ENCODE assay signal across 8 cellular contexts in genomic region chr7:152823397-152823980, GRCh38.
DNase-seq lines count a peak whose midpoint lies in the region; ATAC-seq, FAIRE-seq and TF ChIP-seq lines count a peak whose summit lies in the region.
"Not testable (repeated sequence)": the region's sequence is repeated elsewhere in the genome, so short reads cannot be mapped to it uniquely, and the experiment has no call there.

No MANE protein-coding gene starts in this region.

- peak; percentile 68 to 78 for TF ChIP-seq RAD21 in K562 (CRISPR knock-in tag; conservative IDR thresholded peaks at IDR 0.05 in 1 of 2, IDR thresholded peaks at IDR 0.05 in 1 of 2)

- not testable (repeated sequence) for H3K79me2 ChIP-seq in K562 (ENCODE audit: control insufficient read depth, insufficient read depth, low read length)

- not testable (repeated sequence) for H2AFZ ChIP-seq in K562 (ENCODE audit: low read depth, low read length)

- CTCF ChIA-PET in K562 (lab: Yijun Ruan, JAX; ENCODE audit: low intra/inter-chr PET ratio): interaction anchor here (0.5 kb wide), 1 partner anchor 972 kb away, joined by 5 read pairs; no protein-coding TSS in a partner anchor

- H3K27ac Mint-ChIP-seq in HFFc6, nephron progenitor cell: not testable (repeated sequence)

- peak; percentile 3 for DNase-seq in ELR (ENCODE audit: low read depth)
- peak; percentile 7 for DNase-seq in HFFc6
- DNase-seq in NCI-H128 (lab: John Stamatoyannopoulos, UW; ENCODE audit: unreplicated experiment): peak; percentile 1
- peak; percentile 20 to 34 for DNase-seq in SJCRH30
- DNase-seq in K562 (ENCODE audit: extremely low read depth in 1 of 4, low spot score in 3 of 4): peak in 1 of 4 experiments; percentile 34
- DNase-seq in Right ventricle myocardium superior, nephron progenitor cell, uterus: not testable (repeated sequence)

- TF ChIP-seq CTCF in HFFc6 (IDR thresholded peaks at IDR 0.05) (peak; percentile 74), K562 (IDR thresholded peaks at IDR 0.05 in 2 of 3, conservative IDR thresholded peaks at IDR 0.05 in 1 of 3; ENCODE audit: insufficient read depth in 2 of 3, low read depth in 1 of 3, low read length in 3 of 3) (peak; percentile 31 to 57 (median 47); a peak in 5 of 6 replicates), nephron progenitor cell (IDR thresholded peaks at IDR 0.05) (peak; percentile 51), uterus (IDR thresholded peaks at IDR 0.05) (peak; percentile 46 to 64 (median 57))

- not testable (repeated sequence) for H3K9me3 ChIP-seq in SJCRH30 (replicated peaks); K562 (replicated peaks; ENCODE audit: control insufficient read depth, insufficient read depth, low read depth, low read length); uterus

- not testable (repeated sequence) for H3K27me3 ChIP-seq in SJCRH30; K562 (ENCODE audit: control insufficient read depth in 2 of 2, insufficient read depth in 2 of 2, low read length in 2 of 2); uterus

- H3K36me3 Mint-ChIP-seq in HFFc6 (ENCODE audit: low read depth); nephron progenitor cell (ENCODE audit: low read depth): not testable (repeated sequence)

- not testable (repeated sequence) for H3K36me3 ChIP-seq in SJCRH30, uterus
- peaks cover 13% of the 10 kb centered on the region; the same call in 1 of the 3 replicates for H3K36me3 ChIP-seq in K562 (ENCODE audit: control insufficient read depth, insufficient read depth, low read length)

- H3K9me3 Mint-ChIP-seq in HFFc6, nephron progenitor cell: not testable (repeated sequence)

- TF ChIP-seq EP300 in K562 (IDR thresholded peaks at IDR 0.05; ENCODE audit: low read length): not testable (repeated sequence)

- H3K4me3 Mint-ChIP-seq in HFFc6, nephron progenitor cell: not testable (repeated sequence)

- in situ Hi-C loops in K562 (cut with MboI): not testable (repeated sequence)

- POLR2A ChIA-PET in K562 (lab: Yijun Ruan, JAX): not testable (repeated sequence)

- intact Hi-C loops in K562 (cut with micrococcal nuclease): loop anchor here (10.0 kb wide), 2 partner anchors 109 to 479 kb away; no protein-coding TSS in a partner anchor
- intact Hi-C loops in Right ventricle myocardium superior (cut with DNase I); uterus (cut with DNase I; ENCODE audit: low total_unique reads): not testable (repeated sequence)

- ATAC-seq in K562 (peak; percentile 93), Right ventricle myocardium superior (ENCODE audit: poor library complexity) (peak; percentile 89)

- not testable (repeated sequence) for H4K20me1 ChIP-seq in K562 (replicated peaks; ENCODE audit: control insufficient read depth, insufficient read depth, low read length)

- H3K9ac ChIP-seq in K562 (ENCODE audit: insufficient read depth in 1 of 2, low read depth in 2 of 2, low read length in 2 of 2): not testable (repeated sequence)

- BruUV-seq in K562 (replicated peaks; lab: Mats Ljungman, UMichigan): not testable (repeated sequence)

- TF ChIP-seq POLR2A in K562 (conservative IDR thresholded peaks at IDR 0.05); uterus (IDR thresholded peaks at IDR 0.05): not testable (repeated sequence)

- not testable (repeated sequence) for H3K9me1 ChIP-seq in K562 (ENCODE audit: control insufficient read depth, insufficient read depth, low read length)

- H3K4me1 ChIP-seq in SJCRH30; K562 (replicated peaks in 1 of 2; ENCODE audit: control insufficient read depth in 2 of 2, insufficient read depth in 2 of 2, low read length in 2 of 2); uterus: not testable (repeated sequence)

- FAIRE-seq in K562 (lab: Jason Lieb, UNC): peak; percentile 91

- 55% methylated on average over 11 of the region's 11 CpGs for WGBS in K562 (ENCODE audit: insufficient coverage, low coverage, missing lambda C conversion rate)

- not testable (repeated sequence) for H3K4me3 ChIP-seq in SJCRH30, K562, uterus

- not testable (repeated sequence) for H3K27ac ChIP-seq in SJCRH30; K562 (ENCODE audit: extremely low read depth, low read depth, low read length); uterus

- not testable (repeated sequence) for H3K4me2 ChIP-seq in K562 (ENCODE audit: insufficient read depth, low read length)

- H3K27me3 Mint-ChIP-seq in HFFc6 (ENCODE audit: insufficient read depth); nephron progenitor cell (ENCODE audit: low read depth, poor library complexity): not testable (repeated sequence)

- H3K4me1 Mint-ChIP-seq in HFFc6 (ENCODE audit: low read depth); nephron progenitor cell: not testable (repeated sequence)

TF ChIP-seq in K562, 482 proteins besides CTCF, POLR2A, EP300 and RAD21:
- TF ChIP-seq STAG1 (CRISPR knock-in tag; IDR thresholded peaks at IDR 0.05; ENCODE audit: borderline replicate concordance) (peak; percentile 82; the same call in 1 of the 2 replicates), DEAF1 (CRISPR knock-in tag; IDR thresholded peaks at IDR 0.05) (0 out of 2 replicates have a peak, but pooled peaks have one; percentile 31), SMC3 (conservative IDR thresholded peaks at IDR 0.05; ENCODE audit: insufficient read depth, low read depth, low read length) (0 out of 2 replicates have a peak, but pooled peaks have one; percentile 34), ARID2 (IDR thresholded peaks at IDR 0.05) (0 out of 2 replicates have a peak, but pooled peaks have one; percentile 21), CC2D1A (IDR thresholded peaks at IDR 0.05) (0 out of 2 replicates have a peak, but pooled peaks have one; percentile 29)
TF ChIP-seq in K562: peak in this region for 5; not testable (repeated sequence) for 477.
